ENCODE assay signal across 16 cellular contexts in genomic region chr20:53085720-53086119, GRCh38.
A peak's percentile ranks its signal among the peaks of the same experiment; 100 is the strongest.
DNase-seq lines count a peak whose midpoint lies in the region; ATAC-seq and TF ChIP-seq lines count a peak whose summit lies in the region.
"Had no signal": no experiment of that assay in that cellular context is flagged by ENCODE, and none has a peak within 500 bp of the region (broad histone marks: within the 10 kb centered on the region; RNA-seq: fewer than 3 reads in every experiment).

No MANE protein-coding gene starts in this region.

- H3K4me1 ChIP-seq in upper lobe of right lung: peaks cover 11% of the 10 kb centered on the region
- H3K4me1 ChIP-seq in ovary (ENCODE audit: insufficient read depth): peaks cover 7% of the 10 kb centered on the region
- H3K4me1 ChIP-seq: HAP-1 had no signal

- intact Hi-C loops in activated B cell treated with CpG ODN at 0.5 μM for 24 hours (cut with micrococcal nuclease): no loop called here
- intact Hi-C loops in upper lobe of right lung (cut with DNase I): no loop called here
- intact Hi-C loops in ovary (cut with DNase I): loop anchor here in 1 of 4 donors (5.0 kb wide), 1 partner anchor 48 kb away; no protein-coding TSS in a partner anchor

- no peaks in the 10 kb centered on the region for H3K27me3 ChIP-seq in upper lobe of right lung
- H3K27me3 ChIP-seq in ovary: no peaks in the 10 kb centered on the region

- H3K36me3 ChIP-seq in upper lobe of right lung (no peaks in the 10 kb centered on the region), ovary (no peaks in the 10 kb centered on the region)
- H3K36me3 ChIP-seq: HAP-1 had no signal

- TF ChIP-seq EP300 in ovary (IDR thresholded peaks at IDR 0.05): no peak

- no peak for ATAC-seq in activated naive CD4-positive, alpha-beta T cell treated with anti-CD3 and anti-CD28 coated beads, Interleukin-2, amount 50 U/mL, for 72 hours
- peak; percentile 47 for ATAC-seq in activated B cell treated with CpG ODN at 0.5 μM for 24 hours (ENCODE audit: low read depth)
- ATAC-seq in upper lobe of right lung: peak; percentile 17
- no peak for ATAC-seq in HG02623 (IDR thresholded peaks at IDR 0.05; ENCODE audit: unreplicated experiment)

- peaks cover 9 to 66% of the 10 kb centered on the region in 2 donors for H3K36me3 Mint-ChIP-seq in activated naive CD4-positive, alpha-beta T cell treated with anti-CD3 and anti-CD28 coated beads, Interleukin-2, amount 50 U/mL, for 72 hours
- peaks cover 3% of the 10 kb centered on the region for H3K36me3 Mint-ChIP-seq in activated naive CD4-positive, alpha-beta T cell treated with anti-CD3 and anti-CD28 coated beads, Interleukin-2, amount 10 ng/mL, durations not matched to agents 7 days and 5 days
- H3K36me3 Mint-ChIP-seq in activated B cell treated with CpG ODN at 0.5 μM for 24 hours (ENCODE audit: low read depth) (no peaks in the 10 kb centered on the region), progenitor cell of endocrine pancreas (ENCODE audit: insufficient read depth) (peaks cover 1% of the 10 kb centered on the region)

- no peaks in the 10 kb centered on the region for H3K27me3 Mint-ChIP-seq in activated naive CD4-positive, alpha-beta T cell treated with anti-CD3 and anti-CD28 coated beads, Interleukin-2, amount 10 ng/mL, durations not matched to agents 7 days and 5 days
- no peaks in the 10 kb centered on the region for H3K27me3 Mint-ChIP-seq in activated B cell treated with CpG ODN at 0.5 μM for 24 hours
- no peaks in the 10 kb centered on the region for H3K27me3 Mint-ChIP-seq in progenitor cell of endocrine pancreas

- 92 to 99% (median 99%) methylated on average over 5 of the region's 5 CpGs for WGBS in ovary, 3 donors

- CTCF ChIA-PET in activated naive CD4-positive, alpha-beta T cell treated with anti-CD3 and anti-CD28 coated beads, Interleukin-2, amount 10 ng/mL, durations not matched to agents 7 days and 5 days (lab: Charles Lee): no interaction called here
- CTCF ChIA-PET in activated B cell treated with CpG ODN at 0.5 μM for 24 hours (lab: Charles Lee): interaction anchor here (0.6 kb wide), 1 partner anchor 15 kb away, joined by 3 read pairs; no protein-coding TSS in a partner anchor

- TF ChIP-seq CTCF in activated B cell treated with CpG ODN at 0.5 μM for 24 hours (IDR thresholded peaks at IDR 0.05): no peak
- TF ChIP-seq CTCF in upper lobe of right lung (IDR thresholded peaks at IDR 0.05): no peak
- TF ChIP-seq CTCF in progenitor cell of endocrine pancreas (IDR thresholded peaks at IDR 0.05; ENCODE audit: unreplicated experiment): no peak
- TF ChIP-seq CTCF in ovary (IDR thresholded peaks at IDR 0.05): no peak

- H3K27ac Mint-ChIP-seq in activated naive CD4-positive, alpha-beta T cell treated with anti-CD3 and anti-CD28 coated beads, Interleukin-2, amount 50 U/mL, for 72 hours: peak overlapping the region; percentile 11 to 34
- no peak overlapping the region for H3K27ac Mint-ChIP-seq in activated naive CD4-positive, alpha-beta T cell treated with anti-CD3 and anti-CD28 coated beads, Interleukin-2, amount 10 ng/mL, durations not matched to agents 7 days and 5 days
- H3K27ac Mint-ChIP-seq in activated B cell treated with CpG ODN at 0.5 μM for 24 hours (no peak overlapping the region), progenitor cell of endocrine pancreas (no peak overlapping the region)

- DNase-seq in activated naive CD4-positive, alpha-beta T cell treated with anti-CD3 and anti-CD28 coated beads, Interleukin-2, amount 50 U/mL, for 72 hours (ENCODE audit: low spot score in 2 of 2): no peak
- no peak for DNase-seq in activated naive CD4-positive, alpha-beta T cell treated with anti-CD3 and anti-CD28 coated beads, Interleukin-2, amount 10 ng/mL, durations not matched to agents 7 days and 5 days
- peak; percentile 15 for DNase-seq in RPMI8226
- no peak for DNase-seq in activated B cell treated with CpG ODN at 0.5 μM for 24 hours
- DNase-seq in upper lobe of right lung: no peak
- DNase-seq in progenitor cell of endocrine pancreas (ENCODE audit: low spot score, unreplicated experiment): no peak
- DNase-seq in ovary: no peak
- DNase-seq: C1 segment of cervical spinal cord, DMS 273 treated with DMSO at 0.1 percent for 48 hours, EL, NCI-H1105, NCI-H187, NCI-H446, NCI-H774 had no signal

- H3K4me3 ChIP-seq in upper lobe of right lung (no peak overlapping the region), ovary (no peak overlapping the region)
- H3K4me3 ChIP-seq: HAP-1 had no signal

- no peak overlapping the region for H3K4me3 Mint-ChIP-seq in activated naive CD4-positive, alpha-beta T cell treated with anti-CD3 and anti-CD28 coated beads, Interleukin-2, amount 10 ng/mL, durations not matched to agents 7 days and 5 days
- H3K4me3 Mint-ChIP-seq in activated B cell treated with CpG ODN at 0.5 μM for 24 hours: no peak overlapping the region
- no peak overlapping the region for H3K4me3 Mint-ChIP-seq in progenitor cell of endocrine pancreas (ENCODE audit: low read depth)

- H3K9me3 Mint-ChIP-seq in activated naive CD4-positive, alpha-beta T cell treated with anti-CD3 and anti-CD28 coated beads, Interleukin-2, amount 50 U/mL, for 72 hours: peaks cover 5 to 14% of the 10 kb centered on the region in 2 donors
- no peaks in the 10 kb centered on the region for H3K9me3 Mint-ChIP-seq in activated naive CD4-positive, alpha-beta T cell treated with anti-CD3 and anti-CD28 coated beads, Interleukin-2, amount 10 ng/mL, durations not matched to agents 7 days and 5 days
- H3K9me3 Mint-ChIP-seq in activated B cell treated with CpG ODN at 0.5 μM for 24 hours: no peaks in the 10 kb centered on the region
- peaks cover 6% of the 10 kb centered on the region for H3K9me3 Mint-ChIP-seq in progenitor cell of endocrine pancreas (ENCODE audit: low read depth)

- POLR2A ChIA-PET in activated B cell treated with CpG ODN at 0.5 μM for 24 hours (lab: Charles Lee): interaction anchor here (0.6 kb wide), 1 partner anchor 24 kb away, joined by 3 read pairs; no protein-coding TSS in a partner anchor

- H3K27ac ChIP-seq in upper lobe of right lung (no peak overlapping the region), ovary (no peak overlapping the region)

- H3K9me3 ChIP-seq in upper lobe of right lung (no peaks in the 10 kb centered on the region), ovary (no peaks in the 10 kb centered on the region)
- H3K9me3 ChIP-seq: HAP-1 had no signal

- H3K4me1 Mint-ChIP-seq in activated naive CD4-positive, alpha-beta T cell treated with anti-CD3 and anti-CD28 coated beads, Interleukin-2, amount 10 ng/mL, durations not matched to agents 7 days and 5 days: peaks cover 15% of the 10 kb centered on the region
- H3K4me1 Mint-ChIP-seq in activated B cell treated with CpG ODN at 0.5 μM for 24 hours (peaks cover 8% of the 10 kb centered on the region), progenitor cell of endocrine pancreas (ENCODE audit: low read depth) (peaks cover 20% of the 10 kb centered on the region)

- no peak for TF ChIP-seq POLR2A in ovary (IDR thresholded peaks at IDR 0.05)

Comparison
In these comparisons a context has a peak if more than half of its experiments do, and no peak if none do; other contexts are left out.
1. H3K27ac Mint-ChIP-seq: peak in activated naive CD4-positive, alpha-beta T cell treated with anti-CD3 and anti-CD28 coated beads, Interleukin-2, amount 50 U/mL, for 72 hours (2 of 2); none in activated naive CD4-positive, alpha-beta T cell treated with anti-CD3 and anti-CD28 coated beads, Interleukin-2, amount 10 ng/mL, durations not matched to agents 7 days and 5 days (single experiment), activated B cell treated with CpG ODN at 0.5 μM for 24 hours (single experiment) and progenitor cell of endocrine pancreas (single experiment).
2. ATAC-seq: peak in activated B cell treated with CpG ODN at 0.5 μM for 24 hours (single experiment) and upper lobe of right lung (single experiment); none in activated naive CD4-positive, alpha-beta T cell treated with anti-CD3 and anti-CD28 coated beads, Interleukin-2, amount 50 U/mL, for 72 hours (0 of 2) and HG02623 (single experiment).